ENCODE assay signal across 9 cellular contexts in genomic region chr13:32811297-32811800, GRCh38.
DNase-seq lines count a peak whose midpoint lies in the region; ATAC-seq, FAIRE-seq and TF ChIP-seq lines count a peak whose summit lies in the region.
"Had no signal": no experiment of that assay in that cellular context is flagged by ENCODE, and none has a peak within 500 bp of the region (broad histone marks: within the 10 kb centered on the region; RNA-seq: fewer than 3 reads in every experiment).

No MANE protein-coding gene starts in this region.

- no peak overlapping the region for H2BK15ac ChIP-seq in H1 (ENCODE audit: low read length)

- H2BK120ac ChIP-seq in H1 (replicated peaks; ENCODE audit: low read depth, low read length) = no peak overlapping the region

- intact Hi-C loops in esophagus squamous epithelium (cut with DNase I) = no loop called here

- H3K23ac ChIP-seq in H1 (ENCODE audit: insufficient read length) = no peak overlapping the region

- no peak overlapping the region for H3K4ac ChIP-seq in H1 (replicated peaks; ENCODE audit: insufficient read length, low read depth, low read length)

- H3K9me2 ChIP-seq in Loucy (replicated peaks; ENCODE audit: low read depth, low read length) = no peaks in the 10 kb centered on the region

- H2AFZ ChIP-seq in Loucy (ENCODE audit: low read length) = no peak overlapping the region
- peak overlapping the region; percentile 97 for H2AFZ ChIP-seq in H1 (ENCODE audit: low read length)

- no peak overlapping the region for H2BK20ac ChIP-seq in H1 (ENCODE audit: low read length)

- H3K9ac ChIP-seq in Loucy (ENCODE audit: low read depth, low read length, poor library complexity, severe bottlenecking) = no peak overlapping the region
- no peak overlapping the region for H3K9ac ChIP-seq in H1 (replicated peaks in 1 of 4; ENCODE audit: extremely low read depth in 1 of 4, low read depth in 3 of 4, low read length in 3 of 4)

- in situ Hi-C loops in ACHN (cut with HindIII; ENCODE audit: low pct_ligation_motif_present, low pct_unique_long_range_greater_than_20kb, low sequenced_read_pairs) = no loop called here

- H3F3A ChIP-seq in Loucy (ENCODE audit: low read depth) = no peaks in the 10 kb centered on the region

- no peak for FAIRE-seq in H1 (lab: Jason Lieb, UNC)

- no peaks in the 10 kb centered on the region for H3K79me2 ChIP-seq in Loucy (ENCODE audit: insufficient read depth, low read length)
- H3K79me2 ChIP-seq in H1 (ENCODE audit: control insufficient read depth in 1 of 2, insufficient read depth in 2 of 2, low read length in 2 of 2) = no peaks in the 10 kb centered on the region

- TF ChIP-seq RAD21 in H1 (IDR thresholded peaks at IDR 0.05 in 1 of 2, conservative IDR thresholded peaks at IDR 0.05 in 1 of 2; ENCODE audit: low read depth in 2 of 2, low read length in 2 of 2) = no peak

- H3K14ac ChIP-seq in H1 (ENCODE audit: insufficient read length) = no peak overlapping the region

- CTCF ChIA-PET in GM10248 (lab: Yijun Ruan, JAX) (interaction anchor here (1.4 to 1.7 kb wide), 3 partner anchors 10 to 69 kb away, joined by 3 to 4 read pairs (median 3); no protein-coding TSS in a partner anchor), H1 (lab: Charles Lee; ENCODE audit: partially characterized antibody) (interaction anchor here (0.7 to 1.2 kb wide), 2 partner anchors 10 to 564 kb away, joined by 4 read pairs; no protein-coding TSS in a partner anchor)

- no peak overlapping the region for H3K18ac ChIP-seq in H1 (ENCODE audit: extremely low read depth, low read length)

- POLR2A ChIA-PET in GM10248 (lab: Yijun Ruan, JAX) = no interaction called here
- POLR2A ChIA-PET in H1 (lab: Charles Lee; ENCODE audit: partially characterized antibody) = no interaction called here

- WGBS in H1 (ENCODE audit: extremely low coverage in 1 of 2, insufficient coverage in 1 of 2, insufficient read length in 1 of 2, insufficient replicate concordance in 2 of 2, low coverage in 1 of 2, low lambda C conversion rate in 2 of 2, missing lambda C conversion rate in 1 of 2), 2 experiments = 87% methylated on average over 7 of the region's 7 CpGs; no CpG with 5 or more reads in 1 of the 2 experiments
- 30 to 42% methylated on average over 6 to 7 of the region's 7 CpGs for WGBS in esophagus squamous epithelium, 2 donors

- H3K79me1 ChIP-seq in H1 (ENCODE audit: low read depth, low read length) = no peaks in the 10 kb centered on the region

- ATAC-seq in GM21390 (IDR thresholded peaks at IDR 0.05; ENCODE audit: unreplicated experiment) = peak; percentile 82

- no peak overlapping the region for H4K91ac ChIP-seq in H1 (replicated peaks; ENCODE audit: insufficient read length, low read length)

- TF ChIP-seq CTCF in GM10248 (IDR thresholded peaks at IDR 0.05; ENCODE audit: control extremely low read depth, extremely low read depth, low read depth, missing control alignments) (no peak), Loucy (conservative IDR thresholded peaks at IDR 0.05; ENCODE audit: low read length) (no peak), H1 (IDR thresholded peaks at IDR 0.05; ENCODE audit: control extremely low read depth in 1 of 3, insufficient read depth in 1 of 3, low read depth in 1 of 3, low read length in 3 of 3) (no peak), esophagus squamous epithelium (IDR thresholded peaks at IDR 0.05) (no peak)

- H4K5ac ChIP-seq in H1 (ENCODE audit: insufficient read length, low read depth, low read length) = no peak overlapping the region

- no peak overlapping the region for H3K27ac ChIP-seq in H1 (ENCODE audit: low read depth, low read length)
- H3K27ac ChIP-seq in esophagus squamous epithelium = no peak overlapping the region
- H3K27ac ChIP-seq: thoracic aorta had no signal

- no peak overlapping the region for H4K8ac ChIP-seq in H1 (ENCODE audit: extremely low read depth, insufficient read depth, low read length)

- H3K27me3 ChIP-seq in Loucy (ENCODE audit: insufficient read depth, low read length, poor library complexity, severe bottlenecking) (no peaks in the 10 kb centered on the region), H1 (replicated peaks in 1 of 4; ENCODE audit: control insufficient read depth in 3 of 4, extremely low read depth in 1 of 4, insufficient read depth in 3 of 4, low read length in 3 of 4) (no peaks in the 10 kb centered on the region), esophagus squamous epithelium (no peaks in the 10 kb centered on the region)

- TF ChIP-seq EP300 in H1 (IDR thresholded peaks at IDR 0.05; ENCODE audit: borderline replicate concordance in 1 of 2, low read depth in 2 of 2, low read length in 2 of 2) = no peak

- no peak overlapping the region for H2AK5ac ChIP-seq in H1 (ENCODE audit: low read depth, low read length)

- TF ChIP-seq POLR2A in H1 (IDR thresholded peaks at IDR 0.05; ENCODE audit: control extremely low read depth in 1 of 2, low read depth in 2 of 2, low read length in 2 of 2) (no peak), esophagus squamous epithelium (IDR thresholded peaks at IDR 0.05) (no peak)

- H3K56ac ChIP-seq in H1 (replicated peaks; ENCODE audit: insufficient read length, low read depth, low read length) = no peak overlapping the region

- H2BK5ac ChIP-seq in H1 (ENCODE audit: low read depth, low read length) = no peak overlapping the region

- H3K4me3 ChIP-seq in Loucy (ENCODE audit: low read length, poor library complexity, severe bottlenecking) (no peak overlapping the region), H1 (ENCODE audit: extremely low read depth in 1 of 4, insufficient read depth in 2 of 4, low read depth in 3 of 4, low read length in 4 of 4) (no peak overlapping the region), esophagus squamous epithelium (no peak overlapping the region)
- H3K4me3 ChIP-seq: thoracic aorta had no signal

- no peaks in the 10 kb centered on the region for H3K4me1 ChIP-seq in Loucy (ENCODE audit: insufficient read depth, low read length, poor library complexity, severe bottlenecking)
- no peaks in the 10 kb centered on the region for H3K4me1 ChIP-seq in H1 (replicated peaks in 1 of 4; ENCODE audit: control insufficient read depth in 3 of 4, insufficient read depth in 4 of 4, low read length in 3 of 4)
- no peaks in the 10 kb centered on the region for H3K4me1 ChIP-seq in esophagus squamous epithelium

- H3K36me3 ChIP-seq in Loucy (ENCODE audit: insufficient read depth, low read length) (no peaks in the 10 kb centered on the region), H1 (ENCODE audit: control insufficient read depth in 2 of 4, insufficient read depth in 4 of 4, low read length in 3 of 4) (no peaks in the 10 kb centered on the region), esophagus squamous epithelium (no peaks in the 10 kb centered on the region)
- H3K36me3 ChIP-seq: thoracic aorta had no signal

- H3K9me3 ChIP-seq in Loucy (ENCODE audit: insufficient read depth, low read depth, low read length) (no peaks in the 10 kb centered on the region), H1 (ENCODE audit: insufficient read depth in 2 of 2, low read depth in 1 of 2, low read length in 1 of 2) (0 out of 4 replicates have a peak, but pooled peaks cover 0 to 2% of the 10 kb centered on the region in 2 experiments), esophagus squamous epithelium (no peaks in the 10 kb centered on the region)
- H3K9me3 ChIP-seq: thoracic aorta had no signal

- H3K4me2 ChIP-seq in Loucy (ENCODE audit: low read depth, low read length, poor library complexity, severe bottlenecking) (peak overlapping the region; percentile 25), H1 (ENCODE audit: insufficient read depth in 1 of 2, low read depth in 2 of 2, low read length in 2 of 2) (no peak overlapping the region)

- H4K20me1 ChIP-seq in Loucy (ENCODE audit: insufficient read depth, low read length, poor library complexity, severe bottlenecking) (no peaks in the 10 kb centered on the region), H1 (replicated peaks in 1 of 2; ENCODE audit: control insufficient read depth in 1 of 2, insufficient read depth in 2 of 2, low read length in 2 of 2) (no peaks in the 10 kb centered on the region)

- no peak overlapping the region for H2BK12ac ChIP-seq in H1 (ENCODE audit: low read depth, low read length)

- DNase-seq in GM10248 (ENCODE audit: extremely low spot score) (peak; percentile 66), H1 (ENCODE audit: low read depth in 1 of 2, low spot score in 2 of 2) (no peak), iPS-NIHi11 (ENCODE audit: low spot score) (no peak), ACHN (no peak), AG08396 (ENCODE audit: low spot score) (no peak), esophagus squamous epithelium (lab: John Stamatoyannopoulos, UW) (no peak)

- H3K23me2 ChIP-seq in H1 (ENCODE audit: low read depth, low read length) = no peaks in the 10 kb centered on the region

TF ChIP-seq in H1, 55 proteins besides CTCF, POLR2A, EP300 and RAD21 (continues in another document):
- TF ChIP-seq, protein P1, sequence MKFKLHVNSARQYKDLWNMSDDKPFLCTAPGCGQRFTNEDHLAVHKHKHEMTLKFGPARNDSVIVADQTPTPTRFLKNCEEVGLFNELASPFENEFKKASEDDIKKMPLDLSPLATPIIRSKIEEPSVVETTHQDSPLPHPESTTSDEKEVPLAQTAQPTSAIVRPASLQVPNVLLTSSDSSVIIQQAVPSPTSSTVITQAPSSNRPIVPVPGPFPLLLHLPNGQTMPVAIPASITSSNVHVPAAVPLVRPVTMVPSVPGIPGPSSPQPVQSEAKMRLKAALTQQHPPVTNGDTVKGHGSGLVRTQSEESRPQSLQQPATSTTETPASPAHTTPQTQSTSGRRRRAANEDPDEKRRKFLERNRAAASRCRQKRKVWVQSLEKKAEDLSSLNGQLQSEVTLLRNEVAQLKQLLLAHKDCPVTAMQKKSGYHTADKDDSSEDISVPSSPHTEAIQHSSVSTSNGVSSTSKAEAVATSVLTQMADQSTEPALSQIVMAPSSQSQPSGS (IDR thresholded peaks at IDR 0.05; ENCODE audit: low read length) = no peak
- TF ChIP-seq PHF8 (conservative IDR thresholded peaks at IDR 0.05; ENCODE audit: low read depth, low read length) (no peak), ZNF274 (IDR thresholded peaks at IDR 0.05; ENCODE audit: borderline replicate concordance, extremely low read depth, low read length) (no peak), RNF2 (IDR thresholded peaks at IDR 0.05; ENCODE audit: borderline replicate concordance, low read depth, low read length, missing control alignments, poor library complexity, severe bottlenecking) (no peak), TCF12 (IDR thresholded peaks at IDR 0.05; ENCODE audit: low read depth, low read length) (no peak), GTF2F1 (IDR thresholded peaks at IDR 0.05; ENCODE audit: borderline replicate concordance, low read depth, low read length) (no peak), JUND (IDR thresholded peaks at IDR 0.05; ENCODE audit: low read length) (no peak), YY1 (IDR thresholded peaks at IDR 0.05; ENCODE audit: low read depth, low read length) (no peak), KDM4A (IDR thresholded peaks at IDR 0.05; ENCODE audit: low read depth, low read length, severe bottlenecking) (no peak), MAFK (IDR thresholded peaks at IDR 0.05; ENCODE audit: low read depth, low read length) (no peak), SAP30 (IDR thresholded peaks at IDR 0.05; ENCODE audit: insufficient read depth, insufficient replicate concordance, low read length) (no peak), SIN3A (conservative IDR thresholded peaks at IDR 0.05 in 1 of 2, IDR thresholded peaks at IDR 0.05 in 1 of 2; ENCODE audit: low read depth in 1 of 2, low read length in 2 of 2) (no peak)
